Comparison of ENCODE assay signal across 8 cellular contexts in the genomic region with DNA sequence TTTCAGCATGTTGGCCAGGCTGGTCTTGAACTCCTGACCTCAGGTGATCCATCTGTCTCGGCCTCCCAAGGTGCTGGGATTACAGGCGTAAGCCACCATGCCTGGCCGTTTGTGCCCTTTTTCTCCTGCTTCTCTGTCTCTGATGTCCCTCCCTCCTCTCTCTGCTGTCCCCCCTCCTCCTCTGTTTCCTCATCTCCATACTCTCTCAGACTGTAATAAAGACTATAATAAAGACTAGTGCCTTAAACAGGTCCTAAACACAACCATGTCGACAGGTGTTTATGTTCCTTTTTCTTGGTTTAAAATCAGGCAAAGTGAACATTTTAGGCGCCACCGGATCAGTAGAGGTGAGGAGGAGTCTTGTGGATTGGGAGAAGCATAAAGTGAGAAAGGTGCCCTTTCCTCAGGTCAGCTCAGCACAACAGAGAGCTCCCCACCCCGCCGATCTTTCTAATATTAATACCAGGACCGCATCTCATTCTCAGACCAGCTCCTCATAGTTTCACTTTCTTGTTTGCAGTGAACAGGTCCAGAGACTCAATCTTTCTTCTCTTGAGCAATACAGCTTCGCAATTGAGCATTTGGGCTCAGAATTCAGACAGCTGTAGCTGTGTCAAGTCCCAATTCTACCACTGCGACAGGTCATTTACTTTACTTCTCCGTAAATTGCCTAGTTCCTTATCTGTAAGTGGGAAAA. TPM values are rescaled to one million over a fixed set of nuclear protein-coding genes. Genes with fewer than 3 reads are reported as not detected.
A peak's percentile ranks its signal among the peaks of the same experiment; 100 is the strongest.
DNase-seq lines count a peak whose midpoint lies in the region; ATAC-seq and TF ChIP-seq lines count a peak whose summit lies in the region.

No MANE protein-coding gene starts in this region.

- ATAC-seq in GM19035 (IDR thresholded peaks at IDR 0.05; ENCODE audit: unreplicated experiment) (peak; percentile 98), HG02885 (IDR thresholded peaks at IDR 0.05; ENCODE audit: poor library complexity, unreplicated experiment) (peak; percentile 99), sciatic nerve (no peak)
- ATAC-seq in natural killer cell treated with Interleukin-12 subunit alpha and Interleukin-12 subunit beta and Interleukin-15 and Interleukin-18, amount 100 ng/mL, for 72 hours = peak in 1 of 2 donors; percentile 49

- no peaks in the 10 kb centered on the region for H3K9me2 ChIP-seq in PC-9 (ENCODE audit: insufficient read depth)

- no peak for DNase-seq in PC-9
- no peak for DNase-seq in natural killer cell treated with Interleukin-12 subunit alpha and Interleukin-12 subunit beta and Interleukin-15 and Interleukin-18, amount 100 ng/mL, for 72 hours (ENCODE audit: low spot score)
- DNase-seq in NCI-H128 (lab: John Stamatoyannopoulos, UW; ENCODE audit: unreplicated experiment) = no peak
- no peak for DNase-seq in adrenal gland
- no peak for DNase-seq in sciatic nerve (ENCODE audit: low spot score)
- no peak for DNase-seq in NCI-H526 (lab: John Stamatoyannopoulos, UW)

- H3K4me1 ChIP-seq in PC-9 (replicated peaks; ENCODE audit: insufficient read depth) = no peaks in the 10 kb centered on the region
- no peaks in the 10 kb centered on the region for H3K4me1 ChIP-seq in adrenal gland (replicated peaks in 1 of 2)

- no peaks in the 10 kb centered on the region for H3K9me3 Mint-ChIP-seq in natural killer cell treated with Interleukin-12 subunit alpha and Interleukin-12 subunit beta and Interleukin-15 and Interleukin-18, amount 100 ng/mL, for 72 hours

- H4K20me1 ChIP-seq in PC-9 (ENCODE audit: insufficient read depth) = no peaks in the 10 kb centered on the region

- no peaks in the 10 kb centered on the region for H3K79me2 ChIP-seq in PC-9 (ENCODE audit: low read depth)

- H3K27me3 ChIP-seq in PC-9 (ENCODE audit: insufficient read depth, low read depth) (peaks cover 42% of the 10 kb centered on the region), adrenal gland (peaks cover 16% of the 10 kb centered on the region)

- peaks cover 27 to 58% of the 10 kb centered on the region in 2 donors for H3K27me3 Mint-ChIP-seq in natural killer cell treated with Interleukin-12 subunit alpha and Interleukin-12 subunit beta and Interleukin-15 and Interleukin-18, amount 100 ng/mL, for 72 hours

- no TSS peak for BruUV-seq in PC-9 (replicated peaks; lab: Mats Ljungman, UMichigan)

- TF ChIP-seq CTCF in PC-9 (conservative IDR thresholded peaks at IDR 0.05) (no peak), adrenal gland (IDR thresholded peaks at IDR 0.05) (no peak)

- no peak overlapping the region for H3K27ac Mint-ChIP-seq in natural killer cell treated with Interleukin-12 subunit alpha and Interleukin-12 subunit beta and Interleukin-15 and Interleukin-18, amount 100 ng/mL, for 72 hours

- peak overlapping the region; percentile 64 for H3K4me2 ChIP-seq in PC-9

- 58 to 69% (median 67%) methylated on average over 12 of the region's 12 CpGs for WGBS in adrenal gland, 4 donors

- intact Hi-C loops in PC-9 (cut with micrococcal nuclease; ENCODE audit: unreplicated experiment) = no loop called here
- intact Hi-C loops in adrenal gland (cut with DNase I) = no loop called here
- intact Hi-C loops in sciatic nerve (cut with DNase I) = no loop called here

- no peak overlapping the region for H3K27ac ChIP-seq in PC-9
- H3K27ac ChIP-seq in adrenal gland = no peak overlapping the region

- H3K4me1 Mint-ChIP-seq in natural killer cell treated with Interleukin-12 subunit alpha and Interleukin-12 subunit beta and Interleukin-15 and Interleukin-18, amount 100 ng/mL, for 72 hours (ENCODE audit: low read depth in 2 of 2) = peaks cover 5 to 6% of the 10 kb centered on the region in 2 donors

- no peak for TF ChIP-seq POLR2A in adrenal gland (IDR thresholded peaks at IDR 0.05)

- H2AFZ ChIP-seq in PC-9 = peak overlapping the region; percentile 83

- H3K4me3 ChIP-seq in PC-9 = peak overlapping the region; percentile 49
- H3K4me3 ChIP-seq in adrenal gland = no peak overlapping the region

- H3K4me3 Mint-ChIP-seq in natural killer cell treated with Interleukin-12 subunit alpha and Interleukin-12 subunit beta and Interleukin-15 and Interleukin-18, amount 100 ng/mL, for 72 hours = peak overlapping the region; percentile 37

- H3K9me3 ChIP-seq in PC-9 (ENCODE audit: insufficient read depth, low read depth) = no peaks in the 10 kb centered on the region
- no peaks in the 10 kb centered on the region for H3K9me3 ChIP-seq in adrenal gland (replicated peaks in 1 of 3)

- H3F3A ChIP-seq in PC-9 (ENCODE audit: insufficient read depth, low read depth) = no peaks in the 10 kb centered on the region

- CTCF ChIA-PET in PC-9 (lab: Charles Lee) = no interaction called here

- POLR2A ChIA-PET in PC-9 (lab: Charles Lee; ENCODE audit: unreplicated experiment) = interaction anchor here (0.8 kb wide), 1 partner anchor 14 kb away, joined by 6 read pairs; no protein-coding TSS in a partner anchor

- H3K36me3 ChIP-seq in PC-9 (ENCODE audit: low read depth) = no peaks in the 10 kb centered on the region
- no peaks in the 10 kb centered on the region for H3K36me3 ChIP-seq in adrenal gland (replicated peaks in 1 of 2)

- H3K36me3 Mint-ChIP-seq in natural killer cell treated with Interleukin-12 subunit alpha and Interleukin-12 subunit beta and Interleukin-15 and Interleukin-18, amount 100 ng/mL, for 72 hours = no peaks in the 10 kb centered on the region

RNA-seq across cellular contexts. Expression of a gene that starts 23.7 kb away (rescaled TPM):
- total RNA-seq in PC-9 (2021) = 17.9 and 32.6 TPM in 2 replicates
- total RNA-seq in natural killer cell treated with Interleukin-12 subunit alpha and Interleukin-12 subunit beta and Interleukin-15 and Interleukin-18, amount 100 ng/mL, for 72 hours = 10 to 100 TPM; 36.3 to 39.3 TPM
- total RNA-seq in adrenal gland = 10 to 100 TPM in 7 of 8 donors, 1 to 10 TPM in 1; 7.1 to 40.4 (median 34.2) TPM
- polyA plus RNA-seq in adrenal gland = 100 to 1,000 TPM in 1 of 3 donors, 10 to 100 TPM in 2; 17.7 to 102 (median 18.2) TPM
- 28.6 TPM for total RNA-seq in sciatic nerve

RNA-seq across cellular contexts. Expression of a gene that starts 24.4 kb away (rescaled TPM):
- total RNA-seq in PC-9 (2021) = 2.2 and 3.9 TPM in 2 replicates
- under 1 TPM in 1 of 2 donors, not detected in 1; 0.90 TPM for total RNA-seq in natural killer cell treated with Interleukin-12 subunit alpha and Interleukin-12 subunit beta and Interleukin-15 and Interleukin-18, amount 100 ng/mL, for 72 hours
- total RNA-seq in adrenal gland = 1 to 10 TPM in 7 of 8 donors, under 1 TPM in 1; 0.93 to 4.5 (median 2.0) TPM
- polyA plus RNA-seq in adrenal gland = 1 to 10 TPM; 2.5 to 8.7 (median 5.7) TPM
- 2.6 TPM for total RNA-seq in sciatic nerve
